ENCODE assay signal across 8 cellular contexts in the genomic region with DNA sequence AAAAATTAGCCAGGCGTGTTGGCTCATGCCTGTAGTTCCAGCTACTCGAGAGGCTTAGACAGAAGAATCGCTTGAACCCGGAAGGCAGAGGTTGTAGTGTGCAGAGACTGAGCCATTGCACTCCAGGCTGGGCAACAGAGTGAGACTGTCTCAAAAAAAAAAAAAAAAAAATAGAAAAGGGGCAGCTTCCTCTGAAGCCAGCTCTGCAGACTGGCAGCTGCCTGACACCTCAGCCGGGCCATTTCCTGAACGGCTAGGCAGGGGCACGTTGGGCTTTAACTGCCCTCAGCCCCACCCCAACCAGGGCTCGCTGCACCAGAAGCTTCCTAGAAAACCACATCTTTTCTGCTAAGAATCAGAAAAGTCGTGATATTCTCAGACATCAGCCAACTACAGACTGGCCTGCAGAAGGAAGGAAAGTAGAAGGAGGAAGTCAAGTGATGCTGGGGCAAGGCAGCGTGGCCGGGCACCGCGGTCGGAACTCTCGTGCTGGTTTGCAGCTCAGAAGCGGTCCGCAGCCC. TPM values are rescaled to one million over a fixed set of nuclear protein-coding genes. Genes with fewer than 3 reads are reported as not detected.
DNase-seq lines count a peak whose midpoint lies in the region; FAIRE-seq and TF ChIP-seq lines count a peak whose summit lies in the region.

No MANE protein-coding gene starts in this region.

- H3K36me3 Mint-ChIP-seq in activated T-helper 1 cell treated with anti-CD3 and anti-CD28 coated beads, Interleukin-12 subunit alpha, Interleukin-12 subunit beta, Interleukin-2, Interleukin-4 antibody, amounts not matched to agents 30 ng/mL and 10 ng/mL and 1 ng/mL, durations not matched to agents 14 hours and 24 hours and 36 hours (ENCODE audit: low read depth): no peaks in the 10 kb centered on the region

- no peaks in the 10 kb centered on the region for H3K79me2 ChIP-seq in trophoblast cell (ENCODE audit: control insufficient read depth, insufficient read depth, low read length, poor library complexity)

- TF ChIP-seq POLR2A in esophagus muscularis mucosa (IDR thresholded peaks at IDR 0.05; ENCODE audit: low read depth) (no peak), GM12891 (IDR thresholded peaks at IDR 0.05; ENCODE audit: low read depth, low read length) (no peak)

- H3K9me3 ChIP-seq in KOPT-K1 (ENCODE audit: insufficient read depth, low read length, poor library complexity, severe bottlenecking) (no peaks in the 10 kb centered on the region), trophoblast cell (ENCODE audit: insufficient read depth, low read depth, low read length) (no peaks in the 10 kb centered on the region), esophagus muscularis mucosa (no peaks in the 10 kb centered on the region)

- H4K12ac ChIP-seq in trophoblast cell (ENCODE audit: low read depth, low read length): no peak overlapping the region

- no peak for TF ChIP-seq EP300 in esophagus muscularis mucosa (IDR thresholded peaks at IDR 0.05)

- no peak overlapping the region for H3K4me3 Mint-ChIP-seq in activated T-helper 1 cell treated with anti-CD3 and anti-CD28 coated beads, Interleukin-12 subunit alpha, Interleukin-12 subunit beta, Interleukin-2, Interleukin-4 antibody, amounts not matched to agents 30 ng/mL and 10 ng/mL and 1 ng/mL, durations not matched to agents 14 hours and 24 hours and 36 hours

- H3K27me3 ChIP-seq in trophoblast cell (ENCODE audit: insufficient read depth, low read length) (no peaks in the 10 kb centered on the region), esophagus muscularis mucosa (no peaks in the 10 kb centered on the region)

- peak; percentile 88 for DNase-seq in NK-92 treated with Interleukin-12 subunit alpha and Interleukin-12 subunit beta, amount 100 ng/mL, for 24 hours (lab: John Stamatoyannopoulos, UW)
- no peak for DNase-seq in NK-92 (lab: John Stamatoyannopoulos, UW; ENCODE audit: unreplicated experiment)
- peak; percentile 15 for DNase-seq in activated T-helper 1 cell treated with anti-CD3 and anti-CD28 coated beads, Interleukin-12 subunit alpha, Interleukin-12 subunit beta, Interleukin-2, Interleukin-4 antibody, amounts not matched to agents 30 ng/mL and 10 ng/mL and 1 ng/mL, durations not matched to agents 14 hours and 24 hours and 36 hours (ENCODE audit: low spot score)
- peak in 1 of 2 donors; percentile 14 for DNase-seq in trophoblast cell
- no peak for DNase-seq in esophagus muscularis mucosa (ENCODE audit: extremely low spot score)
- DNase-seq in GM12891 (ENCODE audit: insufficient read length, low spot score): no peak
- DNase-seq in effector CD8-positive, alpha-beta T cell (lab: John Stamatoyannopoulos, UW): no peak

- H3K27ac ChIP-seq in KOPT-K1 (ENCODE audit: low read depth, low read length, poor library complexity, severe bottlenecking): peak overlapping the region; percentile 15
- no peak overlapping the region for H3K27ac ChIP-seq in trophoblast cell (ENCODE audit: low read depth, low read length)
- no peak overlapping the region for H3K27ac ChIP-seq in esophagus muscularis mucosa (replicated peaks in 1 of 4)

- H2BK12ac ChIP-seq in trophoblast cell (ENCODE audit: low read length): no peak overlapping the region

- no peak overlapping the region for H3K4ac ChIP-seq in trophoblast cell (ENCODE audit: low read depth, low read length)

- intact Hi-C loops in activated T-helper 1 cell treated with anti-CD3 and anti-CD28 coated beads, Interleukin-12 subunit alpha, Interleukin-12 subunit beta, Interleukin-2, Interleukin-4 antibody, amounts not matched to agents 30 ng/mL and 10 ng/mL and 1 ng/mL, durations not matched to agents 14 hours and 24 hours and 36 hours (cut with micrococcal nuclease): no loop called here
- intact Hi-C loops in esophagus muscularis mucosa (cut with DNase I): no loop called here

- H3K36me3 ChIP-seq in KOPT-K1 (ENCODE audit: insufficient read depth, low read length) (no peaks in the 10 kb centered on the region), trophoblast cell (ENCODE audit: control insufficient read depth in 1 of 2, insufficient read depth in 2 of 2, low read length in 2 of 2) (no peaks in the 10 kb centered on the region), esophagus muscularis mucosa (no peaks in the 10 kb centered on the region)

- H3K4me1 ChIP-seq in trophoblast cell (ENCODE audit: control insufficient read depth in 1 of 2, insufficient read depth in 2 of 2, low read length in 2 of 2) (no peaks in the 10 kb centered on the region), esophagus muscularis mucosa (peaks cover 0 to 24% (median 8%) of the 10 kb centered on the region in 4 donors)

- no peak overlapping the region for H2AK5ac ChIP-seq in trophoblast cell (ENCODE audit: low read length)

- no peak overlapping the region for H3K27ac Mint-ChIP-seq in activated T-helper 1 cell treated with anti-CD3 and anti-CD28 coated beads, Interleukin-12 subunit alpha, Interleukin-12 subunit beta, Interleukin-2, Interleukin-4 antibody, amounts not matched to agents 30 ng/mL and 10 ng/mL and 1 ng/mL, durations not matched to agents 14 hours and 24 hours and 36 hours

- H3K23ac ChIP-seq in trophoblast cell (ENCODE audit: low read length): no peak overlapping the region

- peak overlapping the region; percentile 47 for H3K4me3 ChIP-seq in trophoblast cell (ENCODE audit: low read depth, low read length)
- no peak overlapping the region for H3K4me3 ChIP-seq in esophagus muscularis mucosa

- H2BK5ac ChIP-seq in trophoblast cell (ENCODE audit: low read depth, low read length, poor library complexity): no peak overlapping the region

- no peak overlapping the region for H2AFZ ChIP-seq in trophoblast cell (ENCODE audit: insufficient read depth, low read length, poor library complexity)

- no peak overlapping the region for H3K9ac ChIP-seq in trophoblast cell (ENCODE audit: low read length)

- H3K18ac ChIP-seq in trophoblast cell (ENCODE audit: low read length): no peak overlapping the region

- no peak for TF ChIP-seq CTCF in esophagus muscularis mucosa (IDR thresholded peaks at IDR 0.05)

- peaks cover 10% of the 10 kb centered on the region for H3K4me1 Mint-ChIP-seq in activated T-helper 1 cell treated with anti-CD3 and anti-CD28 coated beads, Interleukin-12 subunit alpha, Interleukin-12 subunit beta, Interleukin-2, Interleukin-4 antibody, amounts not matched to agents 30 ng/mL and 10 ng/mL and 1 ng/mL, durations not matched to agents 14 hours and 24 hours and 36 hours (ENCODE audit: low read depth)

- no peak overlapping the region for H3K4me2 ChIP-seq in trophoblast cell (ENCODE audit: low read length)

- peaks cover 2% of the 10 kb centered on the region for H3K27me3 Mint-ChIP-seq in activated T-helper 1 cell treated with anti-CD3 and anti-CD28 coated beads, Interleukin-12 subunit alpha, Interleukin-12 subunit beta, Interleukin-2, Interleukin-4 antibody, amounts not matched to agents 30 ng/mL and 10 ng/mL and 1 ng/mL, durations not matched to agents 14 hours and 24 hours and 36 hours (ENCODE audit: insufficient read depth)

- H4K91ac ChIP-seq in trophoblast cell (ENCODE audit: low read depth, low read length): no peak overlapping the region

- H3K79me1 ChIP-seq in trophoblast cell (ENCODE audit: low read length): no peaks in the 10 kb centered on the region

- no peak overlapping the region for H3K14ac ChIP-seq in trophoblast cell (ENCODE audit: low read length)

- no CpG with 5 or more reads among the region's 17 CpGs for WGBS in trophoblast cell (ENCODE audit: extremely low coverage, insufficient coverage, insufficient read length)
- WGBS in esophagus muscularis mucosa: 64% methylated on average over 10 of the region's 17 CpGs

- no peaks in the 10 kb centered on the region for H3K9me3 Mint-ChIP-seq in activated T-helper 1 cell treated with anti-CD3 and anti-CD28 coated beads, Interleukin-12 subunit alpha, Interleukin-12 subunit beta, Interleukin-2, Interleukin-4 antibody, amounts not matched to agents 30 ng/mL and 10 ng/mL and 1 ng/mL, durations not matched to agents 14 hours and 24 hours and 36 hours

- no peak for FAIRE-seq in GM12891 (lab: Jason Lieb, UNC)

- H4K8ac ChIP-seq in trophoblast cell (ENCODE audit: low read depth, low read length): no peak overlapping the region

- no peak overlapping the region for H2BK120ac ChIP-seq in trophoblast cell (ENCODE audit: insufficient read depth, low read length, poor library complexity)

TF ChIP-seq in GM12891, 5 proteins besides CTCF, POLR2A, EP300 and RAD21:
- TF ChIP-seq PAX5 (IDR thresholded peaks at IDR 0.05; ENCODE audit: insufficient read depth, low read length, severe bottlenecking) (no peak), POLR2AphosphoS5 (IDR thresholded peaks at IDR 0.05; ENCODE audit: low read depth, low read length) (no peak), POU2F2 (IDR thresholded peaks at IDR 0.05; ENCODE audit: low read depth, low read length) (no peak), SPI1 (IDR thresholded peaks at IDR 0.05; ENCODE audit: low read depth, low read length) (no peak), TAF1 (IDR thresholded peaks at IDR 0.05; ENCODE audit: low read depth, low read length) (no peak)

RNA-seq across cellular contexts. Expression of a gene that starts 38.0 kb away (rescaled TPM):
- 16.9 and 18.5 TPM in 2 replicates for total RNA-seq in activated T-helper 1 cell treated with anti-CD3 and anti-CD28 coated beads, Interleukin-12 subunit alpha, Interleukin-12 subunit beta, Interleukin-2, Interleukin-4 antibody, amounts not matched to agents 30 ng/mL and 10 ng/mL and 1 ng/mL, durations not matched to agents 14 hours and 24 hours and 36 hours
- 34.2 and 36.3 TPM in 2 replicates for polyA plus RNA-seq in trophoblast cell (2013)
- 10 to 100 TPM; 51.3 to 97.2 (median 77.5) TPM for total RNA-seq in esophagus muscularis mucosa
- polyA plus RNA-seq in GM12891 (2012; ENCODE audit: low read depth, missing spikeins): 3.2 TPM

Comparison
In these comparisons a context has a peak if more than half of its experiments do, and no peak if none do; other contexts are left out.
1. DNase-seq: peak in NK-92 treated with Interleukin-12 subunit alpha and Interleukin-12 subunit beta, amount 100 ng/mL, for 24 hours (single experiment) and activated T-helper 1 cell treated with anti-CD3 and anti-CD28 coated beads, Interleukin-12 subunit alpha, Interleukin-12 subunit beta, Interleukin-2, Interleukin-4 antibody, amounts not matched to agents 30 ng/mL and 10 ng/mL and 1 ng/mL, durations not matched to agents 14 hours and 24 hours and 36 hours (single experiment); none in NK-92 (single experiment), esophagus muscularis mucosa (single experiment), GM12891 (single experiment) and effector CD8-positive, alpha-beta T cell (single experiment).